8 cellular contexts compared by ENCODE assay signal in genomic region chr1:12434174-12434573, GRCh38.
A peak's percentile ranks its signal among the peaks of the same experiment; 100 is the strongest.
DNase-seq lines count a peak whose midpoint lies in the region; FAIRE-seq and TF ChIP-seq lines count a peak whose summit lies in the region.

No MANE protein-coding gene starts in this region.

- H3K36me3 ChIP-seq in small intestine (ENCODE audit: control insufficient read depth in 2 of 2, insufficient read depth in 2 of 2, low read length in 2 of 2): peaks cover 0 to 2% of the 10 kb centered on the region in 2 donors

- H3K4me3 ChIP-seq in fibroblast of the aortic adventitia (ENCODE audit: low read depth, low read length): no peak overlapping the region
- no peak overlapping the region for H3K4me3 ChIP-seq in small intestine (ENCODE audit: low read depth in 1 of 2, low read length in 2 of 2)

- 36 to 62% (median 50%) methylated on average over 5 of the region's 5 CpGs for WGBS in small intestine, 3 donors

- H3K4me1 ChIP-seq in small intestine (ENCODE audit: control insufficient read depth in 2 of 2, insufficient read depth in 1 of 2, low read depth in 1 of 2, low read length in 1 of 2): peaks cover 4 to 27% of the 10 kb centered on the region in 2 donors

- H3K27me3 ChIP-seq in small intestine (ENCODE audit: control insufficient read depth in 2 of 2, insufficient read depth in 2 of 2, low read length in 2 of 2): no peaks in the 10 kb centered on the region

- DNase-seq in EH (ENCODE audit: low read depth) (peak; percentile 85), M059J (ENCODE audit: low read depth) (peak; percentile 93), activated T-cell treated with anti-CD3 and anti-CD28 coated beads for 4 hours (peak; percentile 50), fibroblast of the aortic adventitia (ENCODE audit: low read depth) (peak; percentile 70), small intestine (peak; percentile 59), iPS-NIHi7 (ENCODE audit: extremely low spot score) (no peak), NCI-H526 (lab: John Stamatoyannopoulos, UW) (no peak), NCI-H187 (lab: John Stamatoyannopoulos, UW) (no peak)

- no peak for TF ChIP-seq CTCF in fibroblast of the aortic adventitia (IDR thresholded peaks at IDR 0.05; ENCODE audit: insufficient read depth, low read length)

- H3K9me3 ChIP-seq in small intestine (ENCODE audit: control insufficient read depth, low read depth): no peaks in the 10 kb centered on the region

- no peak for FAIRE-seq in small intestine (lab: Jason Lieb, UNC)

- peak overlapping the region in 1 of 2 donors; percentile 61 for H3K27ac ChIP-seq in small intestine (ENCODE audit: low read depth in 1 of 2, low read length in 1 of 2)

Comparison
In these comparisons a context has a peak if more than half of its experiments do, and no peak if none do; other contexts are left out.
1. DNase-seq: peak in EH (single experiment), M059J (single experiment), activated T-cell treated with anti-CD3 and anti-CD28 coated beads for 4 hours (single experiment), fibroblast of the aortic adventitia (single experiment) and small intestine (single experiment); none in iPS-NIHi7 (single experiment), NCI-H526 (0 of 2) and NCI-H187 (0 of 2).